2 cellular contexts compared by ENCODE assay signal in genomic region chr20:58828804-58829203, GRCh38. TPM values are rescaled to one million over a fixed set of nuclear protein-coding genes. Genes with fewer than 3 reads are reported as not detected.
"Had no signal": no experiment of that assay in that cellular context is flagged by ENCODE, and none has a peak within 500 bp of the region (broad histone marks: within the 10 kb centered on the region; RNA-seq: fewer than 3 reads in every experiment).

No MANE protein-coding gene starts in this region.

RNA-seq across cellular contexts. Expression of gene GNAS-AS1, which starts 21.9 kb away (rescaled TPM):
- total RNA-seq: lung microvascular endothelial cell, myocyte had no signal
